Comparison of ENCODE assay signal across 11 cellular contexts in genomic region chr14:64745511-64746041, GRCh38. TPM values are rescaled to one million over a fixed set of nuclear protein-coding genes. Genes with fewer than 3 reads are reported as not detected.
DNase-seq lines count a peak whose midpoint lies in the region; ATAC-seq and TF ChIP-seq lines count a peak whose summit lies in the region.
"Had no signal": no experiment of that assay in that cellular context is flagged by ENCODE, and none has a peak within 500 bp of the region (broad histone marks: within the 10 kb centered on the region; RNA-seq: fewer than 3 reads in every experiment).

No MANE protein-coding gene starts in this region.

- no peak overlapping the region for H3K4me3 ChIP-seq in SK-N-SH (ENCODE audit: low read depth in 2 of 2, low read length in 1 of 2)
- no peak overlapping the region for H3K4me3 ChIP-seq in fibroblast of pulmonary artery (replicated peaks; ENCODE audit: low read depth, low read length)
- no peak overlapping the region for H3K4me3 ChIP-seq in tibial nerve

- H3K9me2 ChIP-seq in SK-N-SH = no peaks in the 10 kb centered on the region

- no peaks in the 10 kb centered on the region for H3K9me3 ChIP-seq in SK-N-SH
- no peaks in the 10 kb centered on the region for H3K9me3 ChIP-seq in tibial nerve

- no peaks in the 10 kb centered on the region for H3K27me3 ChIP-seq in SK-N-SH (ENCODE audit: insufficient read depth)
- H3K27me3 ChIP-seq in tibial nerve = no peaks in the 10 kb centered on the region

- H3K4me2 ChIP-seq in SK-N-SH = no peak overlapping the region

- H3K9ac ChIP-seq in SK-N-SH = no peak overlapping the region

- TF ChIP-seq EP300 in SK-N-SH (IDR thresholded peaks at IDR 0.05; ENCODE audit: borderline replicate concordance in 1 of 2, low read depth in 1 of 2, low read length in 1 of 2) = no peak
- TF ChIP-seq EP300 in tibial nerve (IDR thresholded peaks at IDR 0.05) = no peak

- peak; percentile 38; the same call in 1 of the 3 replicates for ATAC-seq in SK-N-SH treated with all-trans-retinoic acid at 6 μM for 48 hours
- ATAC-seq in activated naive CD4-positive, alpha-beta T cell treated with anti-CD3 and anti-CD28 coated beads, Interleukin-2, amount 50 U/mL, for 72 hours = no peak

- TF ChIP-seq RAD21 in SK-N-SH (IDR thresholded peaks at IDR 0.05; ENCODE audit: low read length) = no peak

- H3K4me3 Mint-ChIP-seq in mesothelial cell of epicardium = no peak overlapping the region

- peak overlapping the region; percentile 34 for H3K27ac Mint-ChIP-seq in mesothelial cell of epicardium
- H3K27ac Mint-ChIP-seq in activated naive CD4-positive, alpha-beta T cell treated with anti-CD3 and anti-CD28 coated beads, Interleukin-2, amount 50 U/mL, for 72 hours = peak overlapping the region in 1 of 2 donors; percentile 55

- CTCF ChIA-PET in SK-N-SH (lab: Yijun Ruan, JAX) = interaction anchor here (1.7 kb wide), 1 partner anchor 9 kb away, joined by 4 read pairs; no protein-coding TSS in a partner anchor

- no peak overlapping the region for H2AFZ ChIP-seq in SK-N-SH (ENCODE audit: low read depth)

- H3K27ac ChIP-seq in SK-N-SH (ENCODE audit: low read depth in 2 of 2, low read length in 1 of 2) (no peak overlapping the region), tibial nerve (peak overlapping the region; percentile 10 to 85 (median 58))

- H4K20me1 ChIP-seq in SK-N-SH (ENCODE audit: insufficient read depth) = no peaks in the 10 kb centered on the region

- H3K27me3 Mint-ChIP-seq in mesothelial cell of epicardium (ENCODE audit: low read depth) = no peaks in the 10 kb centered on the region

- peaks cover 39% of the 10 kb centered on the region for H3K36me3 Mint-ChIP-seq in mesothelial cell of epicardium
- no peaks in the 10 kb centered on the region for H3K36me3 Mint-ChIP-seq in activated naive CD4-positive, alpha-beta T cell treated with anti-CD3 and anti-CD28 coated beads, Interleukin-2, amount 50 U/mL, for 72 hours

- POLR2A ChIA-PET in SK-N-SH (lab: Yijun Ruan, JAX) = no interaction called here

- H3K4me1 ChIP-seq in SK-N-SH (ENCODE audit: control insufficient read depth in 1 of 2, insufficient read depth in 2 of 2, low read depth in 1 of 2, low read length in 1 of 2) (no peaks in the 10 kb centered on the region), tibial nerve (peaks cover 0 to 21% (median 19%) of the 10 kb centered on the region in 4 donors)

- peaks cover 6% of the 10 kb centered on the region for H3F3A ChIP-seq in SK-N-SH (replicated peaks; ENCODE audit: insufficient read depth)

- H3K79me2 ChIP-seq in SK-N-SH (ENCODE audit: insufficient read depth) = no peaks in the 10 kb centered on the region

- TF ChIP-seq POLR2A in tibial nerve (IDR thresholded peaks at IDR 0.05) = no peak

- TF ChIP-seq CTCF in SK-N-SH (IDR thresholded peaks at IDR 0.05) = no peak
- TF ChIP-seq CTCF in fibroblast of pulmonary artery (IDR thresholded peaks at IDR 0.05; ENCODE audit: low read length, missing control alignments) = no peak
- TF ChIP-seq CTCF in mesothelial cell of epicardium (IDR thresholded peaks at IDR 0.05; ENCODE audit: unreplicated experiment) = no peak
- TF ChIP-seq CTCF in tibial nerve (IDR thresholded peaks at IDR 0.05) = peak in 3 of 5 experiments; percentile 14 to 52 (median 14)

- 90% methylated on average over 5 of the region's 8 CpGs for WGBS in SK-N-SH (ENCODE audit: low lambda C conversion rate)
- 46 to 56% methylated on average over 6 to 7 of the region's 8 CpGs for WGBS in tibial nerve, 2 donors

- no peak for DNase-seq in SK-N-SH
- DNase-seq in fibroblast of pulmonary artery (ENCODE audit: low read depth) = peak; percentile 17
- DNase-seq in mesothelial cell of epicardium (ENCODE audit: low spot score in 2 of 2, unreplicated experiment in 2 of 2) = no peak
- DNase-seq in tibial nerve (ENCODE audit: low spot score in 2 of 2) = no peak
- no peak for DNase-seq in activated naive CD4-positive, alpha-beta T cell treated with anti-CD3 and anti-CD28 coated beads, Interleukin-2, amount 50 U/mL, for 72 hours (ENCODE audit: low spot score in 2 of 2)
- no peak for DNase-seq in occipital lobe (lab: John Stamatoyannopoulos, UW)
- DNase-seq in DMS 273 (lab: John Stamatoyannopoulos, UW; ENCODE audit: unreplicated experiment) = no peak
- DNase-seq: amniotic stem cell; NCI-H69; stimulated activated CD4-positive, alpha-beta T cell treated with anti-CD3 and anti-CD28 coated beads, Interleukin-2, amount 100 ng/mL, for 24 hours had no signal

- peaks cover 4% of the 10 kb centered on the region for H3K4me1 Mint-ChIP-seq in mesothelial cell of epicardium

- no peaks in the 10 kb centered on the region for H3K9me3 Mint-ChIP-seq in mesothelial cell of epicardium
- no peaks in the 10 kb centered on the region for H3K9me3 Mint-ChIP-seq in activated naive CD4-positive, alpha-beta T cell treated with anti-CD3 and anti-CD28 coated beads, Interleukin-2, amount 50 U/mL, for 72 hours

- H3K36me3 ChIP-seq in SK-N-SH (replicated peaks in 1 of 2; ENCODE audit: control insufficient read depth in 1 of 2, insufficient read depth in 2 of 2, low read length in 1 of 2) = peaks cover 3 to 36% of the 10 kb centered on the region in 2 experiments
- H3K36me3 ChIP-seq in tibial nerve = peaks cover 0 to 85% (median 4%) of the 10 kb centered on the region in 3 donors

TF ChIP-seq in SK-N-SH treated with all-trans-retinoic acid at 6 μM for 48 hours, 23 proteins besides CTCF, POLR2A, EP300 and RAD21:
- TF ChIP-seq BACH2 (CRISPR knock-in tag; IDR thresholded peaks at IDR 0.05; ENCODE audit: borderline replicate concordance) (no peak), PPARA (CRISPR knock-in tag; IDR thresholded peaks at IDR 0.05; ENCODE audit: borderline replicate concordance) (no peak), ZNF565 (CRISPR knock-in tag; conservative IDR thresholded peaks at IDR 0.05; ENCODE audit: low read depth) (no peak), TOX (CRISPR knock-in tag; IDR thresholded peaks at IDR 0.05; ENCODE audit: borderline replicate concordance) (no peak), SNAI2 (CRISPR knock-in tag; IDR thresholded peaks at IDR 0.05) (no peak)
TF ChIP-seq in SK-N-SH treated with all-trans-retinoic acid at 6 μM for 48 hours: peak in this region for 0.

TF ChIP-seq in SK-N-SH, 30 proteins besides CTCF, POLR2A, EP300 and RAD21:
- TF ChIP-seq RXRA (IDR thresholded peaks at IDR 0.05; ENCODE audit: borderline replicate concordance, low read depth) = no peak
- no peak for TF ChIP-seq NFIC (IDR thresholded peaks at IDR 0.05; ENCODE audit: borderline replicate concordance)
- TF ChIP-seq SMC3 (IDR thresholded peaks at IDR 0.05; ENCODE audit: low read depth, low read length) = no peak
- TF ChIP-seq GATA2 (CRISPR knock-in tag; IDR thresholded peaks at IDR 0.05) = no peak
- TF ChIP-seq MEF2A (IDR thresholded peaks at IDR 0.05; ENCODE audit: borderline replicate concordance, low read depth) = no peak
- no peak for TF ChIP-seq TAF1 (IDR thresholded peaks at IDR 0.05; ENCODE audit: borderline replicate concordance, low read depth, low read length)
- no peak for TF ChIP-seq ELF1 (IDR thresholded peaks at IDR 0.05)
- TF ChIP-seq, protein P1, sequence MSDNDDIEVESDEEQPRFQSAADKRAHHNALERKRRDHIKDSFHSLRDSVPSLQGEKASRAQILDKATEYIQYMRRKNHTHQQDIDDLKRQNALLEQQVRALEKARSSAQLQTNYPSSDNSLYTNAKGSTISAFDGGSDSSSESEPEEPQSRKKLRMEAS (IDR thresholded peaks at IDR 0.05; ENCODE audit: low read depth) = no peak
- TF ChIP-seq EZH2phosphoT487 (IDR thresholded peaks at IDR 0.05; ENCODE audit: borderline replicate concordance, low read depth) = no peak
- TF ChIP-seq, protein P2, sequence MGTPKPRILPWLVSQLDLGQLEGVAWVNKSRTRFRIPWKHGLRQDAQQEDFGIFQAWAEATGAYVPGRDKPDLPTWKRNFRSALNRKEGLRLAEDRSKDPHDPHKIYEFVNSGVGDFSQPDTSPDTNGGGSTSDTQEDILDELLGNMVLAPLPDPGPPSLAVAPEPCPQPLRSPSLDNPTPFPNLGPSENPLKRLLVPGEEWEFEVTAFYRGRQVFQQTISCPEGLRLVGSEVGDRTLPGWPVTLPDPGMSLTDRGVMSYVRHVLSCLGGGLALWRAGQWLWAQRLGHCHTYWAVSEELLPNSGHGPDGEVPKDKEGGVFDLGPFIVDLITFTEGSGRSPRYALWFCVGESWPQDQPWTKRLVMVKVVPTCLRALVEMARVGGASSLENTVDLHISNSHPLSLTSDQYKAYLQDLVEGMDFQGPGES (IDR thresholded peaks at IDR 0.05; ENCODE audit: low read depth, low read length) = no peak
- no peak for TF ChIP-seq RCOR1 (IDR thresholded peaks at IDR 0.05; ENCODE audit: low read length)
- no peak for TF ChIP-seq NRF1 (IDR thresholded peaks at IDR 0.05; ENCODE audit: low read depth, low read length)

RNA-seq across cellular contexts. Expression of gene PLEKHG3, which starts 41.4 kb away (rescaled TPM):
- polyA plus RNA-seq in SK-N-SH (2012; rRNA removed) = 4.9 and 5.1 TPM in 2 replicates
- 2.6 and 4.0 TPM in 2 replicates for polyA plus RNA-seq in SK-N-SH (2012; cell fraction: cytosol; rRNA removed)
- 18.3 and 21.2 TPM in 2 replicates for polyA plus RNA-seq in SK-N-SH (2012; cell fraction: nucleus; rRNA removed)
- 141 to 142 TPM (median 142 TPM) in 3 replicates for total RNA-seq in mesothelial cell of epicardium
- 10 to 100 TPM; 33.3 to 73.9 (median 63.1) TPM for total RNA-seq in tibial nerve
- total RNA-seq in activated naive CD4-positive, alpha-beta T cell treated with anti-CD3 and anti-CD28 coated beads, Interleukin-2, amount 50 U/mL, for 72 hours = 1 to 10 TPM in 1 of 2 donors, under 1 TPM in 1; 0.66 to 1.1 TPM
- total RNA-seq in occipital lobe = 6.2 TPM

Comparison
In these comparisons a context has a peak if more than half of its experiments do, and no peak if none do; other contexts are left out.
1. H3K27ac ChIP-seq: peak in tibial nerve (4 of 4); none in SK-N-SH (0 of 2).
2. CTCF ChIP-seq: peak in tibial nerve (3 of 5); none in SK-N-SH (single experiment), fibroblast of pulmonary artery (single experiment) and mesothelial cell of epicardium (single experiment).